1 cellular context compared by ENCODE assay signal in the genomic region with DNA sequence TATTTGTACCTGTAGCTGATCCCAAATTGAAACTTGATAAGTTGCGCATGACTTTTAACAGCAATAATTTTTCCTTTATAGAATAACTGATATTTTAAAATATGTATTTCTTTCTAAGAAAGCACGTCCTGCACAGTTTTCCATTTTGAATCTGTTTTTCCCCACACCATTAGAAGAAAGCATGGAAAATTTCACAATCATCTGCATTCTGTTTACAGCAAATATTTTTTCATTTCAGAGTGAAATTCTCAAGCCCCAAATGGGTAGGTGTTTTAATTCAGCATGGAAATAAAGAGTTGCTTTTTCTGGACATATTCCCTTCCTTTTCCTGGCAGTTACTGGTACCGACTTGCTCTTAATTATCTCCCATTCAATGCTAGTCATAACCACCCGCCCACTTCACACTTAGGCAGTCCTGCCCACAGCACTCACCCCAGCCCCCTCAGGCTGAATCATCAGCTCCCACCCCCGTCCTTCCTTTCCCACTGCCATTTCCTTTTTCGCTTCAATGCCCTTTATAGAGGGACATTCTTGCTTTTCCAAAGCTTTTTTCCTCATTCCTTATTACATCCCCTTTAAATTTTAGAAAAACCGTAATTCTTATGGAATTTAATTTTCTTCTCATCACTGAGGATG.
TF ChIP-seq lines count a peak whose summit lies in the region.

No MANE protein-coding gene starts in this region.

TF ChIP-seq in GM23338, 12 proteins besides CTCF, POLR2A, EP300 and RAD21 (continued from another document):
- TF ChIP-seq, protein P1, sequence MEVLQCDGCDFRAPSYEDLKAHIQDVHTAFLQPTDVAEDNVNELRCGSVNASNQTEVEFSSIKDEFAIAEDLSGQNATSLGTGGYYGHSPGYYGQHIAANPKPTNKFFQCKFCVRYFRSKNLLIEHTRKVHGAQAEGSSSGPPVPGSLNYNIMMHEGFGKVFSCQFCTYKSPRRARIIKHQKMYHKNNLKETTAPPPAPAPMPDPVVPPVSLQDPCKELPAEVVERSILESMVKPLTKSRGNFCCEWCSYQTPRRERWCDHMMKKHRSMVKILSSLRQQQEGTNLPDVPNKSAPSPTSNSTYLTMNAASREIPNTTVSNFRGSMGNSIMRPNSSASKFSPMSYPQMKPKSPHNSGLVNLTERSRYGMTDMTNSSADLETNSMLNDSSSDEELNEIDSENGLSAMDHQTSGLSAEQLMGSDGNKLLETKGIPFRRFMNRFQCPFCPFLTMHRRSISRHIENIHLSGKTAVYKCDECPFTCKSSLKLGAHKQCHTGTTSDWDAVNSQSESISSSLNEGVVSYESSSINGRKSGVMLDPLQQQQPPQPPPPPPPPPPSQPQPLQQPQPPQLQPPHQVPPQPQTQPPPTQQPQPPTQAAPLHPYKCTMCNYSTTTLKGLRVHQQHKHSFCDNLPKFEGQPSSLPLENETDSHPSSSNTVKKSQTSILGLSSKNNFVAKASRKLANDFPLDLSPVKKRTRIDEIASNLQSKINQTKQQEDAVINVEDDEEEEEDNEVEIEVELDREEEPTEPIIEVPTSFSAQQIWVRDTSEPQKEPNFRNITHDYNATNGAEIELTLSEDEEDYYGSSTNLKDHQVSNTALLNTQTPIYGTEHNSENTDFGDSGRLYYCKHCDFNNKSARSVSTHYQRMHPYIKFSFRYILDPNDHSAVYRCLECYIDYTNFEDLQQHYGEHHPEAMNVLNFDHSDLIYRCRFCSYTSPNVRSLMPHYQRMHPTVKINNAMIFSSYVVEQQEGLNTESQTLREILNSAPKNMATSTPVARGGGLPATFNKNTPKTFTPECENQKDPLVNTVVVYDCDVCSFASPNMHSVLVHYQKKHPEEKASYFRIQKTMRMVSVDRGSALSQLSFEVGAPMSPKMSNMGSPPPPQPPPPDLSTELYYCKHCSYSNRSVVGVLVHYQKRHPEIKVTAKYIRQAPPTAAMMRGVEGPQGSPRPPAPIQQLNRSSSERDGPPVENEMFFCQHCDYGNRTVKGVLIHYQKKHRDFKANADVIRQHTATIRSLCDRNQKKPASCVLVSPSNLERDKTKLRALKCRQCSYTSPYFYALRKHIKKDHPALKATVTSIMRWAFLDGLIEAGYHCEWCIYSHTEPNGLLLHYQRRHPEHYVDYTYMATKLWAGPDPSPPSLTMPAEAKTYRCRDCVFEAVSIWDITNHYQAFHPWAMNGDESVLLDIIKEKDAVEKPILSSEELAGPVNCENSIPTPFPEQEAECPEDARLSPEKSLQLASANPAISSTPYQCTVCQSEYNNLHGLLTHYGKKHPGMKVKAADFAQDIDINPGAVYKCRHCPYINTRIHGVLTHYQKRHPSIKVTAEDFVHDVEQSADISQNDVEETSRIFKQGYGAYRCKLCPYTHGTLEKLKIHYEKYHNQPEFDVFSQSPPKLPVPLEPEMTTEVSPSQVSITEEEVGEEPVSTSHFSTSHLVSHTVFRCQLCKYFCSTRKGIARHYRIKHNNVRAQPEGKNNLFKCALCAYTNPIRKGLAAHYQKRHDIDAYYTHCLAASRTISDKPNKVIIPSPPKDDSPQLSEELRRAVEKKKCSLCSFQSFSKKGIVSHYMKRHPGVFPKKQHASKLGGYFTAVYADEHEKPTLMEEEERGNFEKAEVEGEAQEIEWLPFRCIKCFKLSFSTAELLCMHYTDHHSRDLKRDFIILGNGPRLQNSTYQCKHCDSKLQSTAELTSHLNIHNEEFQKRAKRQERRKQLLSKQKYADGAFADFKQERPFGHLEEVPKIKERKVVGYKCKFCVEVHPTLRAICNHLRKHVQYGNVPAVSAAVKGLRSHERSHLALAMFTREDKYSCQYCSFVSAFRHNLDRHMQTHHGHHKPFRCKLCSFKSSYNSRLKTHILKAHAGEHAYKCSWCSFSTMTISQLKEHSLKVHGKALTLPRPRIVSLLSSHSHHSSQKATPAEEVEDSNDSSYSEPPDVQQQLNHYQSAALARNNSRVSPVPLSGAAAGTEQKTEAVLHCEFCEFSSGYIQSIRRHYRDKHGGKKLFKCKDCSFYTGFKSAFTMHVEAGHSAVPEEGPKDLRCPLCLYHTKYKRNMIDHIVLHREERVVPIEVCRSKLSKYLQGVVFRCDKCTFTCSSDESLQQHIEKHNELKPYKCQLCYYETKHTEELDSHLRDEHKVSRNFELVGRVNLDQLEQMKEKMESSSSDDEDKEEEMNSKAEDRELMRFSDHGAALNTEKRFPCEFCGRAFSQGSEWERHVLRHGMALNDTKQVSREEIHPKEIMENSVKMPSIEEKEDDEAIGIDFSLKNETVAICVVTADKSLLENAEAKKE (CRISPR knock-in tag; IDR thresholded peaks at IDR 0.05) = no peak
- no peak for TF ChIP-seq ZNF114 (CRISPR knock-in tag; IDR thresholded peaks at IDR 0.05)
- TF ChIP-seq, protein P2, sequence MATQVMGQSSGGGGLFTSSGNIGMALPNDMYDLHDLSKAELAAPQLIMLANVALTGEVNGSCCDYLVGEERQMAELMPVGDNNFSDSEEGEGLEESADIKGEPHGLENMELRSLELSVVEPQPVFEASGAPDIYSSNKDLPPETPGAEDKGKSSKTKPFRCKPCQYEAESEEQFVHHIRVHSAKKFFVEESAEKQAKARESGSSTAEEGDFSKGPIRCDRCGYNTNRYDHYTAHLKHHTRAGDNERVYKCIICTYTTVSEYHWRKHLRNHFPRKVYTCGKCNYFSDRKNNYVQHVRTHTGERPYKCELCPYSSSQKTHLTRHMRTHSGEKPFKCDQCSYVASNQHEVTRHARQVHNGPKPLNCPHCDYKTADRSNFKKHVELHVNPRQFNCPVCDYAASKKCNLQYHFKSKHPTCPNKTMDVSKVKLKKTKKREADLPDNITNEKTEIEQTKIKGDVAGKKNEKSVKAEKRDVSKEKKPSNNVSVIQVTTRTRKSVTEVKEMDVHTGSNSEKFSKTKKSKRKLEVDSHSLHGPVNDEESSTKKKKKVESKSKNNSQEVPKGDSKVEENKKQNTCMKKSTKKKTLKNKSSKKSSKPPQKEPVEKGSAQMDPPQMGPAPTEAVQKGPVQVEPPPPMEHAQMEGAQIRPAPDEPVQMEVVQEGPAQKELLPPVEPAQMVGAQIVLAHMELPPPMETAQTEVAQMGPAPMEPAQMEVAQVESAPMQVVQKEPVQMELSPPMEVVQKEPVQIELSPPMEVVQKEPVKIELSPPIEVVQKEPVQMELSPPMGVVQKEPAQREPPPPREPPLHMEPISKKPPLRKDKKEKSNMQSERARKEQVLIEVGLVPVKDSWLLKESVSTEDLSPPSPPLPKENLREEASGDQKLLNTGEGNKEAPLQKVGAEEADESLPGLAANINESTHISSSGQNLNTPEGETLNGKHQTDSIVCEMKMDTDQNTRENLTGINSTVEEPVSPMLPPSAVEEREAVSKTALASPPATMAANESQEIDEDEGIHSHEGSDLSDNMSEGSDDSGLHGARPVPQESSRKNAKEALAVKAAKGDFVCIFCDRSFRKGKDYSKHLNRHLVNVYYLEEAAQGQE (IDR thresholded peaks at IDR 0.05; ENCODE audit: unreplicated experiment) = no peak
